Comparison of ENCODE assay signal across 1 cellular context in genomic region chrX:17655232-17656034, GRCh38.
TF ChIP-seq lines count a peak whose summit lies in the region.

No MANE protein-coding gene starts in this region.

TF ChIP-seq in H1, 55 proteins besides CTCF, POLR2A, EP300 and RAD21 (continued from another document):
- TF ChIP-seq ATF2 (IDR thresholded peaks at IDR 0.05; ENCODE audit: low read length) (no peak), KDM4A (IDR thresholded peaks at IDR 0.05; ENCODE audit: low read depth, low read length, severe bottlenecking) (no peak), POU5F1 (IDR thresholded peaks at IDR 0.05; ENCODE audit: low read depth, low read length) (no peak), BCL11A (IDR thresholded peaks at IDR 0.05; ENCODE audit: low read depth in 2 of 2, low read length in 2 of 2) (no peak), SUZ12 (IDR thresholded peaks at IDR 0.05; ENCODE audit: low read length) (no peak), GABPA (IDR thresholded peaks at IDR 0.05; ENCODE audit: borderline replicate concordance, insufficient read depth, low read length) (no peak), NRF1 (IDR thresholded peaks at IDR 0.05; ENCODE audit: low read depth, low read length) (no peak), JUND (IDR thresholded peaks at IDR 0.05; ENCODE audit: low read length) (no peak), TCF12 (IDR thresholded peaks at IDR 0.05; ENCODE audit: low read depth, low read length) (no peak)
